Comparison of ENCODE assay signal across 28 cellular contexts in the genomic region with DNA sequence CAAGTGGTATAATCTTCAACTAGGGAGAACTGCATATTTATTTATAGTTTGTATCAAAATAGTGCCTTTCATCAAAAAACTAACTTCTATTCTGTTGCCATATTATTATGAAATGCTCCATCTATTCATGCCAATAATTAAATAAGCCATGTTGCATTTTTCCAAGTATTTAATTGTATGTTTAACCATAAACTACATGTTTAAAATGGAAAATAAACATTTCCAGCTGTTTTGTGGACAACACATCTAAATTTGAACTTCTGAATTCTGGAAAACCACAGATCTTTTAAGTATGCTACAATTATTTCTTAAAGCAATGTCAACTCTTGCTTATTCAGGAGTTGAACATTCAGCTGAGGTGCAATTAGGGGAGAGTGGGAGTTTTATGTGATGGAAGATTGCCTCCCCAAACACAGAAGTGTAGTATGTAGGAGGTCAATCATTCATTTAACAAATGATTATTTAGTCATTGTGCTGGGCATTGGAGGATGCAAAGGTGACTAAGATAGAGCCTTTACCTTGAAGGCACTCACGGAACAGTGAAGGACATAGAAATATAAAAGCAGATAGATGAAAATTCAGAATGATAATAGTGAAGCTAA.
"Had no signal": no experiment of that assay in that cellular context is flagged by ENCODE, and none has a peak within 500 bp of the region (broad histone marks: within the 10 kb centered on the region; RNA-seq: fewer than 3 reads in every experiment).

No MANE protein-coding gene starts in this region.

- H3K9me2 ChIP-seq: SK-N-SH had no signal

- H3K27me3 ChIP-seq: adrenal gland, breast epithelium, SJCRH30 had no signal

- H3K4me3 ChIP-seq: adrenal gland, breast epithelium, SJCRH30 had no signal

- H3K9ac ChIP-seq: KMS-11, SK-N-SH had no signal

- H3K4me1 ChIP-seq: breast epithelium, SJCRH30 had no signal

- H3K4me2 ChIP-seq: SK-N-SH had no signal

- H3K27ac ChIP-seq: adrenal gland, breast epithelium, KMS-11, RWPE1, SJCRH30, VCaP had no signal

- H3K36me3 ChIP-seq: adrenal gland, breast epithelium, SJCRH30 had no signal

- H3K9me3 ChIP-seq: adrenal gland, SJCRH30, SK-N-SH had no signal

- DNase-seq: activated CD4-positive, alpha-beta memory T cell treated with anti-CD3 and anti-CD28 coated beads for 36 hours; activated CD4-positive, alpha-beta T cell treated with anti-CD3 and anti-CD28 coated beads, Interleukin-2, amount 10 ng/mL, durations not matched to agents 7 days and 5 days; activated CD4-positive, CD25-positive, alpha-beta regulatory T cell; activated gamma-delta T cell; activated naive CD4-positive, alpha-beta T cell treated with anti-CD3 and anti-CD28 coated beads for 36 hours; activated naive CD8-positive, alpha-beta T cell treated with anti-CD3 and anti-CD28 coated beads for 36 hours; activated T-cell treated with anti-CD3 and anti-CD28 coated beads for 4 hours; activated T-cell treated with anti-CD3 and anti-CD28 coated beads, Interleukin-2, amount 50 U/mL, for 48 hours; adrenal gland; aorta; caudate nucleus; NCI-H1105; NCI-H1436; NCI-H1694 treated with DMSO at 0.1 percent for 48 hours; NCI-H2029 treated with DMSO at 0.1 percent for 48 hours; NCI-H345; NCI-H510A; NCI-H526 treated with DMSO at 0.1 percent for 48 hours; NK-92 treated with Interleukin-12 subunit alpha and Interleukin-12 subunit beta, amount 100 ng/mL, for 24 hours; OCI-M1; Right ventricle myocardium superior; SJCRH30; SK-N-SH; T-helper 1 cell had no signal
